Comparison of ENCODE assay signal across 23 cellular contexts in genomic region chr11:7381937-7382336, GRCh38.
DNase-seq lines count a peak whose midpoint lies in the region; ATAC-seq, FAIRE-seq and TF ChIP-seq lines count a peak whose summit lies in the region.
"Had no signal": no experiment of that assay in that cellular context is flagged by ENCODE, and none has a peak within 500 bp of the region (broad histone marks: within the 10 kb centered on the region; RNA-seq: fewer than 3 reads in every experiment).

No MANE protein-coding gene starts in this region.

- BruUV-seq in GM12878 (replicated peaks; lab: Mats Ljungman, UMichigan), result no TSS peak

- peak; percentile 77 for FAIRE-seq in GM12892 (lab: Jason Lieb, UNC)
- FAIRE-seq in GM12878 (lab: Jason Lieb, UNC), result no peak
- FAIRE-seq: RCC 7860 had no signal

- in situ Hi-C loops in GM12878 (cut with MboI), result no loop called here

- no peak overlapping the region for H3K4me2 ChIP-seq in GM12878 (ENCODE audit: control insufficient read depth, insufficient read depth)
- H3K4me2 ChIP-seq: BLaER1 had no signal

- no peak overlapping the region for H3K9ac ChIP-seq in GM12878 (ENCODE audit: control insufficient read depth, insufficient read depth, low read length)
- H3K9ac ChIP-seq: BLaER1, GM23248 had no signal

- no peak for TF ChIP-seq RAD21 in GM12878 (IDR thresholded peaks at IDR 0.05; ENCODE audit: insufficient read depth, low read depth, low read length)

- no peaks in the 10 kb centered on the region for H3K79me2 ChIP-seq in GM12878 (ENCODE audit: control insufficient read depth, insufficient read depth, low read length)

- H3K27me3 ChIP-seq in GM12878 (replicated peaks in 1 of 2; ENCODE audit: control insufficient read depth in 2 of 2, insufficient read depth in 2 of 2, low read length in 1 of 2) (no peaks in the 10 kb centered on the region; a peak in 1 of 4 replicates), dorsolateral prefrontal cortex (no peaks in the 10 kb centered on the region)
- H3K27me3 ChIP-seq: BLaER1, gastroesophageal sphincter, testis, vagina had no signal

- intact Hi-C loops in GM12878 (cut with micrococcal nuclease; ENCODE audit: unreplicated experiment) (no loop called here), dorsolateral prefrontal cortex (cut with DNase I) (no loop called here)

- no peaks in the 10 kb centered on the region; the same call in 1 of the 2 replicates for H3K4me1 ChIP-seq in GM12878 (ENCODE audit: control insufficient read depth, insufficient read depth, low read length)
- H3K4me1 ChIP-seq: BLaER1, Caco-2, gastroesophageal sphincter, psoas muscle, testis, vagina had no signal

- DNase-seq in GM12892 (ENCODE audit: insufficient read length) (no peak), GM12878 (ENCODE audit: low read depth, low spot score) (no peak), HPDE6-E6E7 (ENCODE audit: extremely low spot score) (no peak), HK-2 (ENCODE audit: unreplicated experiment) (no peak), dorsolateral prefrontal cortex (no peak)
- DNase-seq: activated CD8-positive, alpha-beta memory T cell treated with anti-CD3 and anti-CD28 coated beads, Interleukin-2, amount 50 U/mL, for 4 hours; Caco-2; effector memory CD8-positive, alpha-beta T cell; GM23248; islet precursor cell; NCI-H1105; NCI-H2029 treated with DMSO at 0.1 percent for 48 hours; psoas muscle; stimulated activated CD4-positive, alpha-beta T cell treated with anti-CD3 and anti-CD28 coated beads, Interleukin-1b, Interleukin-23, amount 100 ng/mL, for 48 hours; testis had no signal

- SMC1A ChIA-PET in GM12878 (lab: Charles Lee; ENCODE audit: uncharacterized antibody, unreplicated experiment), result interaction anchor here (1.0 to 2.0 kb wide), 6 partner anchors 10 to 287 kb away, joined by 3 to 9 read pairs (median 4); no protein-coding TSS in a partner anchor

- H3K36me3 ChIP-seq in GM12878 (ENCODE audit: control insufficient read depth in 2 of 2, insufficient read depth in 2 of 2, low read length in 1 of 2), result no peaks in the 10 kb centered on the region
- H3K36me3 ChIP-seq: BLaER1, gastroesophageal sphincter, vagina had no signal

- TF ChIP-seq CTCF in GM12878 (IDR thresholded peaks at IDR 0.05 in 2 of 3, conservative IDR thresholded peaks at IDR 0.05 in 1 of 3; ENCODE audit: control insufficient read depth in 2 of 3, extremely low read depth in 1 of 3, insufficient read depth in 1 of 3, low read depth in 3 of 3, low read length in 3 of 3) (no peak), dorsolateral prefrontal cortex (IDR thresholded peaks at IDR 0.05 in 54 of 56, conservative IDR thresholded peaks at IDR 0.05 in 2 of 56; ENCODE audit: low read depth in 1 of 56, partially characterized antibody in 56 of 56) (no peak)

- ATAC-seq in GM21529 (IDR thresholded peaks at IDR 0.05; ENCODE audit: unreplicated experiment), result peak; percentile 62
- peak; percentile 73 for ATAC-seq in HG03342 (IDR thresholded peaks at IDR 0.05; ENCODE audit: unreplicated experiment)
- peak; percentile 80 for ATAC-seq in GM12878
- ATAC-seq in HG02642 (IDR thresholded peaks at IDR 0.05; ENCODE audit: poor library complexity, unreplicated experiment), result no peak
- ATAC-seq: effector memory CD8-positive, alpha-beta T cell; esophagus mucosa; gastroesophageal sphincter; psoas muscle had no signal

- H3K4me3 ChIP-seq in GM12878, result no peak overlapping the region
- H3K4me3 ChIP-seq in dorsolateral prefrontal cortex, result no peak overlapping the region
- H3K4me3 ChIP-seq: BLaER1, gastroesophageal sphincter, GM23248, psoas muscle, testis, vagina had no signal

- TF ChIP-seq EP300 in GM12878 (IDR thresholded peaks at IDR 0.05; ENCODE audit: borderline replicate concordance in 1 of 2, control insufficient read depth in 1 of 2, low read depth in 2 of 2, low read length in 2 of 2), result no peak

- CTCF ChIA-PET in GM12878 (lab: Yijun Ruan, JAX), result interaction anchor here (1.3 to 1.4 kb wide), 2 partner anchors 55 to 60 kb away, joined by 4 to 5 read pairs; no protein-coding TSS in a partner anchor

- no peak for TF ChIP-seq POLR2A in GM12892 (IDR thresholded peaks at IDR 0.05; ENCODE audit: low read depth, low read length)
- no peak for TF ChIP-seq POLR2A in GM12878 (IDR thresholded peaks at IDR 0.05; ENCODE audit: low read depth, low read length)

- RAD21 ChIA-PET in GM12878 (lab: Charles Lee; ENCODE audit: unreplicated experiment), result interaction anchor here (1.5 kb wide), 1 partner anchor 29 kb away, joined by 5 read pairs; no protein-coding TSS in a partner anchor

- H3K27ac ChIP-seq in GM12878 (ENCODE audit: control insufficient read depth, insufficient read depth) (no peak overlapping the region), dorsolateral prefrontal cortex (no peak overlapping the region)
- H3K27ac ChIP-seq: BLaER1, gastroesophageal sphincter, GM23248, psoas muscle, testis, vagina had no signal

- 0% methylated on average over 2 of the region's 2 CpGs for WGBS in GM12878 (ENCODE audit: insufficient coverage, insufficient replicate concordance, low lambda C conversion rate, missing lambda C conversion rate)

- H2AFZ ChIP-seq in GM12878 (ENCODE audit: control insufficient read depth, low read depth, low read length), result no peak overlapping the region
- H2AFZ ChIP-seq: GM23248 had no signal

- H4K20me1 ChIP-seq in GM12878 (ENCODE audit: control insufficient read depth, insufficient read depth), result no peaks in the 10 kb centered on the region
- H4K20me1 ChIP-seq: BLaER1 had no signal

- H3K9me3 ChIP-seq in GM12878 (replicated peaks; ENCODE audit: control insufficient read depth, insufficient read depth, low read length), result no peaks in the 10 kb centered on the region
- H3K9me3 ChIP-seq: BLaER1, Caco-2, gastroesophageal sphincter, psoas muscle, testis, vagina had no signal

- POLR2A ChIA-PET in GM12878 (lab: Charles Lee), result no interaction called here

TF ChIP-seq in GM12878, 131 proteins besides CTCF, POLR2A, EP300 and RAD21:
- TF ChIP-seq CHD4 (IDR thresholded peaks at IDR 0.05) (no peak), EED (IDR thresholded peaks at IDR 0.05; ENCODE audit: low read depth) (no peak), RCOR1 (conservative IDR thresholded peaks at IDR 0.05; ENCODE audit: low read depth, low read length) (no peak), BCLAF1 (IDR thresholded peaks at IDR 0.05) (no peak), ZBTB33 (IDR thresholded peaks at IDR 0.05) (no peak), CREM (IDR thresholded peaks at IDR 0.05; ENCODE audit: low read depth) (0 out of 2 replicates have a peak, but pooled peaks have one; percentile 13), SPI1 (IDR thresholded peaks at IDR 0.05; ENCODE audit: borderline replicate concordance, insufficient read depth, low read depth, low read length) (peak; percentile 75; the same call in 1 of the 2 replicates), CREB1 (IDR thresholded peaks at IDR 0.05; ENCODE audit: low read depth) (peak; percentile 55)
